16 cellular contexts compared by ENCODE assay signal in genomic region chr14:61360796-61361526, GRCh38. TPM values are rescaled to one million over a fixed set of nuclear protein-coding genes. Genes with fewer than 3 reads are reported as not detected.
DNase-seq lines count a peak whose midpoint lies in the region; ATAC-seq, FAIRE-seq and TF ChIP-seq lines count a peak whose summit lies in the region.
"Had no signal": no experiment of that assay in that cellular context is flagged by ENCODE, and none has a peak within 500 bp of the region (broad histone marks: within the 10 kb centered on the region; RNA-seq: fewer than 3 reads in every experiment).

No MANE protein-coding gene starts in this region.

- no peaks in the 10 kb centered on the region for H3K9me3 Mint-ChIP-seq in stimulated activated naive CD8-positive, alpha-beta T cell treated with anti-CD3 and anti-CD28 coated beads, Interleukin-15, Interleukin-2, amounts not matched to agents 100 ng/mL and 50 ng/mL, for 24 hours
- H3K9me3 Mint-ChIP-seq in activated T-cell treated with anti-CD3 and anti-CD28 coated beads, Interleukin-2, amount 50 U/mL, for 4 hours = no peaks in the 10 kb centered on the region

- no peak for DNase-seq in stimulated activated naive CD8-positive, alpha-beta T cell treated with anti-CD3 and anti-CD28 coated beads, Interleukin-15, Interleukin-2, amounts not matched to agents 100 U/mL and 50 U/mL, for 24 hours
- DNase-seq in activated T-cell treated with anti-CD3 and anti-CD28 coated beads, Interleukin-2, amount 50 U/mL, for 4 hours = no peak
- no peak for DNase-seq in endothelial cell of umbilical vein (ENCODE audit: low read depth, low spot score)
- no peak for DNase-seq in H54 (ENCODE audit: insufficient read length, low spot score)
- no peak for DNase-seq in HepG2 (ENCODE audit: low spot score)
- no peak for DNase-seq in pons (ENCODE audit: low spot score)
- DNase-seq: effector memory CD4-positive, alpha-beta T cell; Kasumi-1; left lung; NCI-H1048; NCI-H2029 treated with DMSO at 0.1 percent for 48 hours; NK-92 treated with Interleukin-12 subunit alpha and Interleukin-12 subunit beta, amount 100 ng/mL, for 24 hours; T1000; thyroid gland had no signal

- no peak for TF ChIP-seq RAD21 in HepG2 (CRISPR knock-in tag; IDR thresholded peaks at IDR 0.05)

- in situ Hi-C loops in HepG2 (cut with HindIII; ENCODE audit: extremely low pct_ligation_motif_present, low pct_unique_long_range_greater_than_20kb) = no loop called here

- H3K9me1 ChIP-seq in endothelial cell of umbilical vein (replicated peaks; ENCODE audit: control insufficient read depth, extremely low read depth, insufficient read depth, low read length) = no peaks in the 10 kb centered on the region

- no peak overlapping the region for H3K9ac ChIP-seq in endothelial cell of umbilical vein (replicated peaks; ENCODE audit: extremely low read depth, insufficient read depth, low read length)
- H3K9ac ChIP-seq in HepG2 (ENCODE audit: insufficient read depth, low read depth, low read length) = no peak overlapping the region

- H3K36me3 ChIP-seq in endothelial cell of umbilical vein (ENCODE audit: control insufficient read depth in 2 of 2, extremely low read depth in 1 of 2, insufficient read depth in 2 of 2, low read length in 2 of 2) (no peaks in the 10 kb centered on the region), HepG2 (replicated peaks in 1 of 2; ENCODE audit: control insufficient read depth in 1 of 2, insufficient read depth in 2 of 2, low read length in 2 of 2) (no peaks in the 10 kb centered on the region)
- H3K36me3 ChIP-seq: left lung, thyroid gland had no signal

- no peak for FAIRE-seq in endothelial cell of umbilical vein (lab: Jason Lieb, UNC)
- no peak for FAIRE-seq in H54 (lab: Jason Lieb, UNC)
- no peak for FAIRE-seq in HepG2 (lab: Jason Lieb, UNC)
- FAIRE-seq: RCC 7860 had no signal

- H3K4me1 Mint-ChIP-seq in stimulated activated naive CD8-positive, alpha-beta T cell treated with anti-CD3 and anti-CD28 coated beads, Interleukin-15, Interleukin-2, amounts not matched to agents 100 ng/mL and 50 ng/mL, for 24 hours (ENCODE audit: low read depth) = peaks cover 56% of the 10 kb centered on the region
- peaks cover 57% of the 10 kb centered on the region for H3K4me1 Mint-ChIP-seq in activated T-cell treated with anti-CD3 and anti-CD28 coated beads, Interleukin-2, amount 50 U/mL, for 4 hours (ENCODE audit: low read depth)

- 32% methylated on average over 5 of the region's 5 CpGs for WGBS in HepG2 (ENCODE audit: low lambda C conversion rate)

- H3K4me3 Mint-ChIP-seq in stimulated activated naive CD8-positive, alpha-beta T cell treated with anti-CD3 and anti-CD28 coated beads, Interleukin-15, Interleukin-2, amounts not matched to agents 100 ng/mL and 50 ng/mL, for 24 hours = peak overlapping the region; percentile 37
- peak overlapping the region; percentile 47 for H3K4me3 Mint-ChIP-seq in activated T-cell treated with anti-CD3 and anti-CD28 coated beads, Interleukin-2, amount 50 U/mL, for 4 hours

- intact Hi-C loops in endothelial cell of umbilical vein (cut with micrococcal nuclease) (no loop called here), HepG2 (cut with micrococcal nuclease; ENCODE audit: unreplicated experiment) (no loop called here)

- H3K4me1 ChIP-seq in endothelial cell of umbilical vein (ENCODE audit: control insufficient read depth, extremely low read depth, insufficient read depth, low read length) = peaks cover 72% of the 10 kb centered on the region
- H3K4me1 ChIP-seq in HepG2 (ENCODE audit: insufficient read depth, low read length) = no peaks in the 10 kb centered on the region

- CTCF ChIA-PET in endothelial cell of umbilical vein (lab: Charles Lee) (interaction anchor here (1.1 to 1.6 kb wide), 4 partner anchors 28 to 64 kb away, joined by 3 to 6 read pairs (median 4); no protein-coding TSS in a partner anchor), HepG2 (lab: Yijun Ruan, JAX; ENCODE audit: low intra/inter-chr PET ratio, low total read pairs) (no interaction called here)

- POLR2A ChIA-PET in endothelial cell of umbilical vein (lab: Charles Lee) = no interaction called here
- POLR2A ChIA-PET in HepG2 (lab: Yijun Ruan, JAX) = no interaction called here

- dilution Hi-C loops in endothelial cell of umbilical vein (cut with MboI; ENCODE audit: extremely low pct_ligation_motif_present, low sequenced_read_pairs) = no loop called here

- TF ChIP-seq CTCF in endothelial cell of umbilical vein (IDR thresholded peaks at IDR 0.05; ENCODE audit: extremely low read depth in 1 of 2, insufficient read depth in 1 of 2, low read depth in 1 of 2, low read length in 2 of 2) = no peak
- TF ChIP-seq CTCF in HepG2 (CRISPR knock-in tag; IDR thresholded peaks at IDR 0.05) = no peak

- no peaks in the 10 kb centered on the region for H3K9me3 ChIP-seq in endothelial cell of umbilical vein (replicated peaks; ENCODE audit: control insufficient read depth, insufficient read depth, low read length)
- H3K9me3 ChIP-seq in HepG2 (ENCODE audit: low read length) = no peaks in the 10 kb centered on the region
- H3K9me3 ChIP-seq: left lung, thyroid gland had no signal

- H3K4me3 ChIP-seq in endothelial cell of umbilical vein (replicated peaks in 1 of 3; ENCODE audit: insufficient read depth in 1 of 3, low read depth in 1 of 3, low read length in 3 of 3) = no peak overlapping the region
- H3K4me3 ChIP-seq in HepG2 (replicated peaks in 1 of 3; ENCODE audit: insufficient read depth in 1 of 3, low read depth in 2 of 3, low read length in 3 of 3) = no peak overlapping the region
- H3K4me3 ChIP-seq: left lung, thyroid gland had no signal

- BruUV-seq in endothelial cell of umbilical vein (replicated peaks; lab: Mats Ljungman, UMichigan) (no TSS peak), HepG2 (replicated peaks; lab: Mats Ljungman, UMichigan) (no TSS peak)

- TF ChIP-seq POLR2A in endothelial cell of umbilical vein (IDR thresholded peaks at IDR 0.05; ENCODE audit: low read depth, low read length) = no peak
- TF ChIP-seq POLR2A in H54 (IDR thresholded peaks at IDR 0.05; ENCODE audit: low read depth, low read length) = no peak
- TF ChIP-seq POLR2A in HepG2 (IDR thresholded peaks at IDR 0.05; ENCODE audit: insufficient read depth in 1 of 2, low read depth in 2 of 2, low read length in 2 of 2) = no peak

- H3K4me2 ChIP-seq in endothelial cell of umbilical vein (ENCODE audit: insufficient read depth, low read length) (no peak overlapping the region), HepG2 (ENCODE audit: low read depth, low read length) (no peak overlapping the region)

- no peak for TF ChIP-seq EP300 in HepG2 (IDR thresholded peaks at IDR 0.05; ENCODE audit: low read depth in 2 of 2, low read length in 2 of 2)
- no peak for TF ChIP-seq EP300 in HepG2 (CRISPR knock-in tag; IDR thresholded peaks at IDR 0.05; ENCODE audit: borderline replicate concordance)

- peak overlapping the region; percentile 89 for H3K27ac Mint-ChIP-seq in stimulated activated naive CD8-positive, alpha-beta T cell treated with anti-CD3 and anti-CD28 coated beads, Interleukin-15, Interleukin-2, amounts not matched to agents 100 ng/mL and 50 ng/mL, for 24 hours

- no peaks in the 10 kb centered on the region for H3K27me3 ChIP-seq in endothelial cell of umbilical vein (ENCODE audit: control insufficient read depth in 2 of 2, insufficient read depth in 2 of 2, low read length in 2 of 2)
- no peaks in the 10 kb centered on the region for H3K27me3 ChIP-seq in HepG2 (ENCODE audit: control insufficient read depth in 1 of 2, insufficient read depth in 2 of 2, low read length in 2 of 2)
- H3K27me3 ChIP-seq: left lung, thyroid gland had no signal

- peaks cover 48% of the 10 kb centered on the region for H3K36me3 Mint-ChIP-seq in stimulated activated naive CD8-positive, alpha-beta T cell treated with anti-CD3 and anti-CD28 coated beads, Interleukin-15, Interleukin-2, amounts not matched to agents 100 ng/mL and 50 ng/mL, for 24 hours (ENCODE audit: low read depth)
- H3K36me3 Mint-ChIP-seq in activated T-cell treated with anti-CD3 and anti-CD28 coated beads, Interleukin-2, amount 50 U/mL, for 4 hours (ENCODE audit: insufficient read depth) = peaks cover 33% of the 10 kb centered on the region

- no peaks in the 10 kb centered on the region for H3K27me3 Mint-ChIP-seq in stimulated activated naive CD8-positive, alpha-beta T cell treated with anti-CD3 and anti-CD28 coated beads, Interleukin-15, Interleukin-2, amounts not matched to agents 100 ng/mL and 50 ng/mL, for 24 hours
- no peaks in the 10 kb centered on the region for H3K27me3 Mint-ChIP-seq in activated T-cell treated with anti-CD3 and anti-CD28 coated beads, Interleukin-2, amount 50 U/mL, for 4 hours (ENCODE audit: low read depth)

- peak overlapping the region; percentile 34 for H3K27ac ChIP-seq in endothelial cell of umbilical vein (ENCODE audit: insufficient read depth, low read depth, low read length)
- H3K27ac ChIP-seq in HepG2 (ENCODE audit: extremely low read length, insufficient read depth, low read length) = no peak overlapping the region
- H3K27ac ChIP-seq: left lung, thyroid gland had no signal

- H3K79me2 ChIP-seq in endothelial cell of umbilical vein (ENCODE audit: control insufficient read depth, insufficient read depth, low read length) (peaks cover 82% of the 10 kb centered on the region), HepG2 (ENCODE audit: insufficient read depth, low read length) (no peaks in the 10 kb centered on the region)

- no peaks in the 10 kb centered on the region for H4K20me1 ChIP-seq in endothelial cell of umbilical vein (replicated peaks; ENCODE audit: control insufficient read depth, extremely low read depth, insufficient read depth, low read length)
- H4K20me1 ChIP-seq in HepG2 (ENCODE audit: insufficient read depth, low read length) = no peaks in the 10 kb centered on the region

- no peak for ATAC-seq in stimulated activated naive CD8-positive, alpha-beta T cell treated with anti-CD3 and anti-CD28 coated beads, Interleukin-15, Interleukin-2, amounts not matched to agents 100 U/mL and 50 U/mL, for 24 hours
- peak; percentile 57 to 62 for ATAC-seq in activated T-cell treated with anti-CD3 and anti-CD28 coated beads, Interleukin-2, amount 50 U/mL, for 4 hours
- ATAC-seq in HepG2 = no peak
- ATAC-seq: left lung had no signal

- H2AFZ ChIP-seq in endothelial cell of umbilical vein (ENCODE audit: low read depth, low read length) = no peak overlapping the region
- no peak overlapping the region for H2AFZ ChIP-seq in HepG2 (ENCODE audit: low read length)

RNA-seq across cellular contexts. Expression of gene PRKCH, which starts 39.6 kb away (rescaled TPM):
- total RNA-seq in activated T-cell treated with anti-CD3 and anti-CD28 coated beads, Interleukin-2, amount 50 U/mL, for 4 hours = 100 to 1,000 TPM; 109 to 141 (median 134) TPM
- total RNA-seq in endothelial cell of umbilical vein (101 and 103 TPM in 2 replicates), HepG2 (2016; rRNA removed; fragmentation: Illumina TruSeq; extraction: Trizol) (1.3 and 1.9 TPM in 2 replicates)
- polyA plus RNA-seq in endothelial cell of umbilical vein (97.7 and 100 TPM in 2 replicates), HepG2 (2011; rRNA removed) (0.47 and 0.48 TPM in 2 replicates)
- polyA plus RNA-seq in endothelial cell of umbilical vein (2011; cell fraction: cytosol; rRNA removed) = 113 and 120 TPM in 2 replicates
- 105 and 108 TPM in 2 replicates for polyA plus RNA-seq in endothelial cell of umbilical vein (2011; cell fraction: nucleus; rRNA removed)
- 54.4 and 93.2 TPM in 2 replicates for polyA plus RNA-seq in endothelial cell of umbilical vein (2012)
- polyA minus RNA-seq in endothelial cell of umbilical vein = 323 and 360 TPM in 2 replicates
- 1.2 TPM for polyA minus RNA-seq in endothelial cell of umbilical vein (2011; cell fraction: cytosol; rRNA and poly(A)+ RNA removed)
- 293 and 389 TPM in 2 replicates for polyA minus RNA-seq in endothelial cell of umbilical vein (2011; cell fraction: nucleus; rRNA and poly(A)+ RNA removed)
- 0.40 and 0.44 TPM in 2 replicates for total RNA-seq in HepG2 (2016; cell fraction: cytosol; rRNA removed; fragmentation: Illumina TruSeq; extraction: Trizol; ENCODE audit: low read depth)
- 1.0 and 1.8 TPM in 2 replicates for total RNA-seq in HepG2 (2016; cell fraction: insoluble cytoplasmic fraction; rRNA removed; fragmentation: Illumina TruSeq; extraction: Trizol)
- total RNA-seq in HepG2 (2016; cell fraction: membrane; rRNA removed; fragmentation: Illumina TruSeq; extraction: Trizol) = 0.93 and 1.4 TPM in 2 replicates
- total RNA-seq in HepG2 (2016; cell fraction: nucleus; rRNA removed; fragmentation: Illumina TruSeq; extraction: Trizol) = 2.2 and 3.9 TPM in 2 replicates
- 0.31 and 0.72 TPM in 2 replicates for polyA plus RNA-seq in HepG2 (2011; cell fraction: cytosol; rRNA removed)
- 0.48 and 0.74 TPM in 2 replicates for polyA plus RNA-seq in HepG2 (2011; cell fraction: nucleus; rRNA removed)
- polyA plus RNA-seq in HepG2 (2012) = 0.24 and 1.3 TPM in 2 replicates
- 0.06 and 0.10 TPM in 2 replicates for polyA plus RNA-seq in HepG2 (2016; cell fraction: cytosol; fragmentation: Illumina TruSeq; extraction: Trizol; ENCODE audit: low read depth)
- polyA plus RNA-seq in HepG2 (2016; cell fraction: insoluble cytoplasmic fraction; fragmentation: Illumina TruSeq; extraction: Trizol; ENCODE audit: low read depth) = 0.99 and 1.9 TPM in 2 replicates
- polyA plus RNA-seq in HepG2 (2016; cell fraction: membrane; fragmentation: Illumina TruSeq; extraction: Trizol; ENCODE audit: low read depth) = 0.19 and 0.48 TPM in 2 replicates
- polyA plus RNA-seq in HepG2 (2016; cell fraction: nucleus; fragmentation: Illumina TruSeq; extraction: Trizol; ENCODE audit: insufficient read depth, low read depth) = 0.91 and 1.4 TPM in 2 replicates
- polyA minus RNA-seq in HepG2 (2011; rRNA and poly(A)+ RNA removed; ENCODE audit: low replicate concordance) = 1.9 and 3.2 TPM in 2 replicates
- 1.7 TPM in 1 of 2 replicates, not detected in the other for polyA minus RNA-seq in HepG2 (2011; cell fraction: cytosol; rRNA and poly(A)+ RNA removed)
- 1.2 and 1.3 TPM in 2 replicates for polyA minus RNA-seq in HepG2 (2011; cell fraction: nucleus; rRNA and poly(A)+ RNA removed)

Comparison
In these comparisons a context has a peak if more than half of its experiments do, and no peak if none do; other contexts are left out.
1. ATAC-seq: peak in activated T-cell treated with anti-CD3 and anti-CD28 coated beads, Interleukin-2, amount 50 U/mL, for 4 hours (2 of 2); none in stimulated activated naive CD8-positive, alpha-beta T cell treated with anti-CD3 and anti-CD28 coated beads, Interleukin-15, Interleukin-2, amounts not matched to agents 100 U/mL and 50 U/mL, for 24 hours (single experiment) and HepG2 (single experiment).
2. RNA of gene PRKCH, which starts 39.6 kb away (total RNA-seq): 109 to 141 TPM in activated T-cell treated with anti-CD3 and anti-CD28 coated beads, Interleukin-2, amount 50 U/mL, for 4 hours and 101 to 103 TPM in endothelial cell of umbilical vein; 0.40 to 3.9 TPM in HepG2; every median in the first group is over 10 times any median in the second.